Comparison of ENCODE assay signal across 18 cellular contexts in genomic region chr7:55050286-55050685, GRCh38. TPM values are rescaled to one million over a fixed set of nuclear protein-coding genes. Genes with fewer than 3 reads are reported as not detected.
DNase-seq lines count a peak whose midpoint lies in the region; ATAC-seq and TF ChIP-seq lines count a peak whose summit lies in the region.
"Had no signal": no experiment of that assay in that cellular context is flagged by ENCODE, and none has a peak within 500 bp of the region (broad histone marks: within the 10 kb centered on the region; RNA-seq: fewer than 3 reads in every experiment).

No MANE protein-coding gene starts in this region.

- H3K36me3 ChIP-seq in breast epithelium (no peaks in the 10 kb centered on the region), vagina (no peaks in the 10 kb centered on the region)
- H3K36me3 ChIP-seq: Peyer's patch, tibial artery had no signal

- no peak for DNase-seq in MCF 10A (ENCODE audit: unreplicated experiment)
- no peak for DNase-seq in breast epithelium (ENCODE audit: low spot score in 2 of 2)
- DNase-seq in NCI-H2171 treated with DMSO at 0.1 percent for 48 hours (lab: John Stamatoyannopoulos, UW) = peak; percentile 87
- DNase-seq in choroid plexus epithelial cell (ENCODE audit: low read depth) = no peak
- no peak for DNase-seq in ACHN
- no peak for DNase-seq in vagina (ENCODE audit: extremely low spot score in 2 of 2)
- DNase-seq: activated CD8-positive, alpha-beta T cell treated with anti-CD3 and anti-CD28 coated beads for 36 hours; activated effector memory CD4-positive, alpha-beta T cell treated with Interleukin-2 at 50 U/mL for 16 hours; cerebellar nuclear complex; DMS79 treated with DMSO at 0.1 percent for 48 hours; NCI-H2029 treated with DMSO at 0.1 percent for 48 hours; Peyer's patch; stimulated activated CD4-positive, alpha-beta T cell treated with anti-CD3 and anti-CD28 coated beads, Interleukin-15, amount 100 ng/mL, for 24 hours; T1000; tibial artery had no signal

- peaks cover 7 to 25% of the 10 kb centered on the region in 2 donors for H3K4me1 ChIP-seq in breast epithelium
- H3K4me1 ChIP-seq in vagina = peaks cover 92% of the 10 kb centered on the region

- H3K27ac ChIP-seq in breast epithelium = peak overlapping the region in 1 of 2 donors; percentile 7
- H3K27ac ChIP-seq in vagina = no peak overlapping the region
- H3K27ac ChIP-seq: parathyroid adenoma, Peyer's patch, tibial artery had no signal

- no peaks in the 10 kb centered on the region for H3K27me3 ChIP-seq in breast epithelium
- no peaks in the 10 kb centered on the region for H3K27me3 ChIP-seq in vagina
- H3K27me3 ChIP-seq: Peyer's patch, tibial artery had no signal

- no peaks in the 10 kb centered on the region for H3K9me3 ChIP-seq in breast epithelium
- H3K9me3 ChIP-seq in vagina = no peaks in the 10 kb centered on the region
- H3K9me3 ChIP-seq: Peyer's patch, tibial artery had no signal

- H3K4me3 ChIP-seq in breast epithelium (no peak overlapping the region), choroid plexus epithelial cell (ENCODE audit: low read depth, low read length) (no peak overlapping the region), vagina (no peak overlapping the region)
- H3K4me3 ChIP-seq: Peyer's patch, tibial artery had no signal

- H3K36me3 Mint-ChIP-seq in MCF 10A (ENCODE audit: insufficient read depth, unreplicated experiment) = peaks cover 76% of the 10 kb centered on the region

- CTCF ChIA-PET in MCF 10A (lab: Yijun Ruan, JAX) = interaction anchor here (0.6 to 2.1 kb wide), 5 partner anchors 14 to 277 kb away, joined by 3 to 9 read pairs (median 5); no protein-coding TSS in a partner anchor

- intact Hi-C loops in MCF 10A (cut with micrococcal nuclease) (no loop called here), breast epithelium (cut with DNase I; ENCODE audit: low total_unique reads) (no loop called here), vagina (cut with DNase I) (no loop called here)

- BruUV-seq in MCF 10A (replicated peaks; lab: Mats Ljungman, UMichigan) = no TSS peak

- TF ChIP-seq POLR2A in breast epithelium (IDR thresholded peaks at IDR 0.05) (no peak), vagina (IDR thresholded peaks at IDR 0.05) (no peak)

- H3K27ac Mint-ChIP-seq in MCF 10A (ENCODE audit: low read depth, unreplicated experiment) = peak overlapping the region; percentile 26
- H3K27ac Mint-ChIP-seq: activated CD8-positive, alpha-beta T cell treated with anti-CD3 and anti-CD28 coated beads for 36 hours had no signal

- peaks cover 74% of the 10 kb centered on the region for H3K4me1 Mint-ChIP-seq in MCF 10A (ENCODE audit: insufficient read depth, unreplicated experiment)

- ATAC-seq in HG02852 (IDR thresholded peaks at IDR 0.05; ENCODE audit: unreplicated experiment) (no peak), HG03159 (IDR thresholded peaks at IDR 0.05; ENCODE audit: unreplicated experiment) (no peak)
- ATAC-seq: activated CD8-positive, alpha-beta T cell treated with anti-CD3 and anti-CD28 coated beads for 36 hours had no signal

- no peak for TF ChIP-seq CTCF in MCF 10A (IDR thresholded peaks at IDR 0.05; ENCODE audit: unreplicated experiment)
- no peak for TF ChIP-seq CTCF in breast epithelium (IDR thresholded peaks at IDR 0.05)
- TF ChIP-seq CTCF in choroid plexus epithelial cell (conservative IDR thresholded peaks at IDR 0.05; ENCODE audit: low read depth, low read length) = peak; percentile 10
- TF ChIP-seq CTCF in vagina (IDR thresholded peaks at IDR 0.05) = no peak

- no peaks in the 10 kb centered on the region for H3K9me3 Mint-ChIP-seq in MCF 10A (ENCODE audit: unreplicated experiment)
- H3K9me3 Mint-ChIP-seq: activated CD8-positive, alpha-beta T cell treated with anti-CD3 and anti-CD28 coated beads for 36 hours had no signal

- in situ Hi-C loops in ACHN (cut with HindIII; ENCODE audit: low pct_ligation_motif_present, low pct_unique_long_range_greater_than_20kb, low sequenced_read_pairs) = no loop called here

- POLR2A ChIA-PET in MCF 10A (lab: Yijun Ruan, JAX) = interaction anchor here (1.2 to 16.1 kb wide), 3 partner anchors 15 to 30 kb away, joined by 4 to 122 read pairs (median 13); partner anchors contain the start of gene EGFR

- H3K4me3 Mint-ChIP-seq in MCF 10A (ENCODE audit: unreplicated experiment) = no peak overlapping the region
- H3K4me3 Mint-ChIP-seq: activated CD8-positive, alpha-beta T cell treated with anti-CD3 and anti-CD28 coated beads for 36 hours had no signal

- no peaks in the 10 kb centered on the region for H3K27me3 Mint-ChIP-seq in MCF 10A (ENCODE audit: insufficient read depth, unreplicated experiment)

RNA-seq across cellular contexts. Expression of gene EGFR, which starts 31.5 kb away (rescaled TPM):
- total RNA-seq in MCF 10A (2022) (371 and 448 TPM in 2 replicates), breast epithelium (100 to 1,000 TPM in 1 of 3 donors, 10 to 100 TPM in 2; 61.9 to 164 (median 65.0) TPM), vagina (130 TPM)
- total RNA-seq: activated CD8-positive, alpha-beta T cell treated with anti-CD3 and anti-CD28 coated beads for 36 hours had no signal
